ENCODE assay signal across 15 cellular contexts in genomic region chr17:39772987-39773664, GRCh38. TPM values are rescaled to one million over a fixed set of nuclear protein-coding genes. Genes with fewer than 3 reads are reported as not detected.
DNase-seq lines count a peak whose midpoint lies in the region; ATAC-seq and TF ChIP-seq lines count a peak whose summit lies in the region.
"Had no signal": no experiment of that assay in that cellular context is flagged by ENCODE, and none has a peak within 500 bp of the region (broad histone marks: within the 10 kb centered on the region; RNA-seq: fewer than 3 reads in every experiment).

No MANE protein-coding gene starts in this region.

- peak overlapping the region; percentile 26 for H3K4me3 ChIP-seq in CD8-positive, alpha-beta memory T cell (ENCODE audit: low read length)
- H3K4me3 ChIP-seq in KMS-11 (IDR thresholded peaks at IDR 0.05; ENCODE audit: insufficient read depth, low read depth, low read length): no peak overlapping the region
- H3K4me3 ChIP-seq: left ventricle myocardium inferior, right atrium auricular region had no signal

- peak overlapping the region; percentile 52 for H3K27ac ChIP-seq in CD8-positive, alpha-beta memory T cell (ENCODE audit: low read depth, low read length)
- H3K27ac ChIP-seq in KMS-11: peak overlapping the region; percentile 89
- H3K27ac ChIP-seq: left ventricle myocardium inferior, right atrium auricular region had no signal

- ATAC-seq in natural killer cell (peak; percentile 16 to 59 (median 54)), HG02970 (IDR thresholded peaks at IDR 0.05; ENCODE audit: low FRiP score, unreplicated experiment) (no peak), GM19455 (IDR thresholded peaks at IDR 0.05; ENCODE audit: unreplicated experiment) (no peak), GM21576 (IDR thresholded peaks at IDR 0.05; ENCODE audit: unreplicated experiment) (no peak)

- TF ChIP-seq CTCF in KMS-11 (conservative IDR thresholded peaks at IDR 0.05; ENCODE audit: low read depth, low read length): no peak
- TF ChIP-seq CTCF in natural killer cell (IDR thresholded peaks at IDR 0.05): no peak

- H3K4me2 ChIP-seq in KMS-11: peak overlapping the region; percentile 98

- H3K36me3 Mint-ChIP-seq in CD8-positive, alpha-beta memory T cell: peaks cover 18 to 76% (median 39%) of the 10 kb centered on the region in 3 donors
- peaks cover 64% of the 10 kb centered on the region for H3K36me3 Mint-ChIP-seq in activated naive CD8-positive, alpha-beta T cell treated with anti-CD3 and anti-CD28 coated beads for 36 hours
- H3K36me3 Mint-ChIP-seq in natural killer cell: peaks cover 7% of the 10 kb centered on the region

- no peaks in the 10 kb centered on the region for H3K27me3 Mint-ChIP-seq in CD8-positive, alpha-beta memory T cell
- H3K27me3 Mint-ChIP-seq in activated naive CD8-positive, alpha-beta T cell treated with anti-CD3 and anti-CD28 coated beads for 36 hours: no peaks in the 10 kb centered on the region
- H3K27me3 Mint-ChIP-seq in natural killer cell (ENCODE audit: low read depth in 2 of 2): no peaks in the 10 kb centered on the region

- peaks cover 66% of the 10 kb centered on the region for H3K79me2 ChIP-seq in KMS-11 (ENCODE audit: insufficient read depth, low read depth)

- DNase-seq in CD8-positive, alpha-beta memory T cell: peak in 1 of 5 donors; percentile 67
- DNase-seq in activated naive CD8-positive, alpha-beta T cell treated with anti-CD3 and anti-CD28 coated beads for 36 hours: no peak
- DNase-seq in natural killer cell (no peak), NCI-H82 treated with DMSO at 0.1 percent for 48 hours (lab: John Stamatoyannopoulos, UW; ENCODE audit: unreplicated experiment) (no peak)
- DNase-seq: activated CD4-positive, CD25-positive, alpha-beta regulatory T cell treated with anti-CD3 and anti-CD28 coated beads, Interleukin-2, amount 50 U/mL, for 72 hours; left ventricle myocardium inferior; NCI-H1048; NCI-H2171; nephron progenitor cell; stimulated activated CD4-positive, alpha-beta T cell treated with anti-CD3 and anti-CD28 coated beads, Interleukin-4, amount 100 ng/mL, for 4 hours had no signal

- intact Hi-C loops in natural killer cell (cut with micrococcal nuclease): loop anchor here (2.0 to 10.0 kb wide), 3 partner anchors 14 to 332 kb away; partner anchors contain the start of genes IKZF3 and NR1D1

- peak overlapping the region; percentile 85 to 99 (median 95) for H3K27ac Mint-ChIP-seq in CD8-positive, alpha-beta memory T cell
- peak overlapping the region; percentile 70 for H3K27ac Mint-ChIP-seq in activated naive CD8-positive, alpha-beta T cell treated with anti-CD3 and anti-CD28 coated beads for 36 hours
- peak overlapping the region; percentile 94 to 98 for H3K27ac Mint-ChIP-seq in natural killer cell
- H3K27ac Mint-ChIP-seq: nephron progenitor cell had no signal

- H3K4me3 Mint-ChIP-seq in CD8-positive, alpha-beta memory T cell: peak overlapping the region; percentile 94 to 99 (median 96)
- peak overlapping the region; percentile 3 for H3K4me3 Mint-ChIP-seq in activated naive CD8-positive, alpha-beta T cell treated with anti-CD3 and anti-CD28 coated beads for 36 hours
- H3K4me3 Mint-ChIP-seq in natural killer cell: peak overlapping the region; percentile 97
- H3K4me3 Mint-ChIP-seq: nephron progenitor cell had no signal

- H3K9me3 Mint-ChIP-seq in CD8-positive, alpha-beta memory T cell: no peaks in the 10 kb centered on the region
- peaks cover 2% of the 10 kb centered on the region for H3K9me3 Mint-ChIP-seq in activated naive CD8-positive, alpha-beta T cell treated with anti-CD3 and anti-CD28 coated beads for 36 hours
- H3K9me3 Mint-ChIP-seq in natural killer cell: no peaks in the 10 kb centered on the region
- H3K9me3 Mint-ChIP-seq: nephron progenitor cell had no signal

- peak overlapping the region; percentile 48; the same call in 1 of the 2 replicates for H3K9ac ChIP-seq in KMS-11

- peaks cover 77 to 87% (median 85%) of the 10 kb centered on the region in 3 donors for H3K4me1 Mint-ChIP-seq in CD8-positive, alpha-beta memory T cell
- peaks cover 92% of the 10 kb centered on the region for H3K4me1 Mint-ChIP-seq in activated naive CD8-positive, alpha-beta T cell treated with anti-CD3 and anti-CD28 coated beads for 36 hours
- peaks cover 94 to 95% of the 10 kb centered on the region in 2 donors for H3K4me1 Mint-ChIP-seq in natural killer cell

- H3K9me3 ChIP-seq in CD8-positive, alpha-beta memory T cell (ENCODE audit: low read length): no peaks in the 10 kb centered on the region
- H3K9me3 ChIP-seq: left ventricle myocardium inferior, right atrium auricular region had no signal

- no peak overlapping the region for H2AFZ ChIP-seq in KMS-11 (ENCODE audit: low read depth)

- H3K4me1 ChIP-seq in CD8-positive, alpha-beta memory T cell (ENCODE audit: insufficient read depth, low read length): peaks cover 84% of the 10 kb centered on the region
- peaks cover 99% of the 10 kb centered on the region for H3K4me1 ChIP-seq in KMS-11 (ENCODE audit: low read depth, poor library complexity, severe bottlenecking)
- H3K4me1 ChIP-seq: left ventricle myocardium inferior, right atrium auricular region had no signal

- POLR2A ChIA-PET in CD8-positive, alpha-beta memory T cell (lab: Charles Lee): no interaction called here

- CTCF ChIA-PET in CD8-positive, alpha-beta memory T cell (lab: Charles Lee): interaction anchor here (0.9 to 1.0 kb wide), 3 partner anchors 8 to 18 kb away, joined by 3 to 7 read pairs (median 3); no protein-coding TSS in a partner anchor

- no peaks in the 10 kb centered on the region for H3K27me3 ChIP-seq in CD8-positive, alpha-beta memory T cell (ENCODE audit: insufficient read depth, low read length, poor library complexity, severe bottlenecking)
- H3K27me3 ChIP-seq in KMS-11 (ENCODE audit: insufficient read depth, low read depth): no peaks in the 10 kb centered on the region

- H3K36me3 ChIP-seq in CD8-positive, alpha-beta memory T cell (ENCODE audit: insufficient read depth, low read length): no peaks in the 10 kb centered on the region
- peaks cover 6% of the 10 kb centered on the region; the same call in 1 of the 2 replicates for H3K36me3 ChIP-seq in KMS-11 (ENCODE audit: insufficient read depth)
- H3K36me3 ChIP-seq: left ventricle myocardium inferior, right atrium auricular region had no signal

- H4K20me1 ChIP-seq in KMS-11 (ENCODE audit: insufficient read depth): no peaks in the 10 kb centered on the region

RNA-seq across cellular contexts. Expression of gene GRB7, which starts 35.4 kb away (rescaled TPM):
- not detected for total RNA-seq in CD8-positive, alpha-beta memory T cell
- not detected for polyA plus RNA-seq in CD8-positive, alpha-beta memory T cell
- under 1 TPM; 0.60 to 0.84 TPM for total RNA-seq in activated naive CD8-positive, alpha-beta T cell treated with anti-CD3 and anti-CD28 coated beads for 36 hours
- total RNA-seq in natural killer cell: under 1 TPM in 1 of 3 donors, not detected in 2; 0.27 TPM

RNA-seq across cellular contexts. Expression of gene MIEN1, which starts 42.8 kb away (rescaled TPM):
- 10 to 100 TPM; 42.3 to 46.2 TPM for total RNA-seq in CD8-positive, alpha-beta memory T cell
- polyA plus RNA-seq in CD8-positive, alpha-beta memory T cell: 114 TPM
- total RNA-seq in activated naive CD8-positive, alpha-beta T cell treated with anti-CD3 and anti-CD28 coated beads for 36 hours: 10 to 100 TPM; 30.7 to 33.3 TPM
- 10 to 100 TPM; 48.8 to 55.2 (median 51.6) TPM for total RNA-seq in natural killer cell

Comparison
In these comparisons a context has a peak if more than half of its experiments do, and no peak if none do; other contexts are left out.
1. H3K4me3 Mint-ChIP-seq: peak in every context shown above with its lines; median percentile 97 in natural killer cell; 96 in CD8-positive, alpha-beta memory T cell; 3 in activated naive CD8-positive, alpha-beta T cell treated with anti-CD3 and anti-CD28 coated beads for 36 hours.
2. ATAC-seq: peak in natural killer cell (3 of 3); none in HG02970 (single experiment), GM19455 (single experiment) and GM21576 (single experiment).
3. Peak in every context shown above with its lines, with median percentiles within 50 percentile points of each other: H3K27ac Mint-ChIP-seq.